In the genomic region with DNA sequence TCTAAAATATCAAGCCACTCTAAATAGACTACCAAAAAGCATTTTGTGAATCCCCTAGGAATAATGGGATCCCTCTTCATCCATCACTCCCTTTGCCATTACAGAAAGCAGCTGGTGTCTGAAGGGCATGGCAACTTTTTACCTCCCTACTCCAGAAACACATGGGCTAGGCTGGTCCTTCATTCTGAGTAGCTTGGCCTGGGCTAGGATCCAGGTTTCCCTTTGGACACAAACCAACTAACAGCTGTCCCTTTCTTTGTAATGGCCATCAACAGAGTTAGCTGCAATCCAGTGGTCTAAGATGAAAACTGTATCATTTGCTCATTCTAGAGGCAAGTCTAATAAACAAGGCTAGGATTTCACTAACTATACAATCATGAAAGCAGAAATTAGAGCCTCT, we compare ENCODE assay signal across 22 cellular contexts. TPM values are rescaled to one million over a fixed set of nuclear protein-coding genes. Genes with fewer than 3 reads are reported as not detected.
DNase-seq lines count a peak whose midpoint lies in the region; ATAC-seq and TF ChIP-seq lines count a peak whose summit lies in the region.
"Had no signal": no experiment of that assay in that cellular context is flagged by ENCODE, and none has a peak within 500 bp of the region (broad histone marks: within the 10 kb centered on the region; RNA-seq: fewer than 3 reads in every experiment).

No MANE protein-coding gene starts in this region.

- ATAC-seq in GM21381 (IDR thresholded peaks at IDR 0.05; ENCODE audit: unreplicated experiment) (no peak), HG03457 (IDR thresholded peaks at IDR 0.05; ENCODE audit: unreplicated experiment) (no peak)
- ATAC-seq: Panc1 had no signal

- H3K27me3 Mint-ChIP-seq in brain: peaks cover 25% of the 10 kb centered on the region

- H3K27ac Mint-ChIP-seq in brain: peak overlapping the region in 1 of 5 experiments; percentile 14
- H3K27ac Mint-ChIP-seq: CD4-positive, alpha-beta T cell; IgD-negative memory B cell had no signal

- peaks cover 0 to 2% (median 0%) of the 10 kb centered on the region in 5 experiments for H3K9me3 Mint-ChIP-seq in brain
- H3K9me3 Mint-ChIP-seq: CD4-positive, alpha-beta T cell had no signal

- peaks cover 79% of the 10 kb centered on the region for H3K4me1 Mint-ChIP-seq in brain
- H3K4me1 Mint-ChIP-seq: IgD-negative memory B cell had no signal

- no peak for TF ChIP-seq CTCF in brain (conservative IDR thresholded peaks at IDR 0.05)

- H3K4me3 Mint-ChIP-seq in brain: peak overlapping the region in 4 of 5 experiments; percentile 50 to 96 (median 73)
- H3K4me3 Mint-ChIP-seq: CD4-positive, alpha-beta T cell; IgD-negative memory B cell had no signal

- H3K36me3 Mint-ChIP-seq in brain: peaks cover 40% of the 10 kb centered on the region

- peak; percentile 63 for DNase-seq in NCI-H1092 (lab: John Stamatoyannopoulos, UW)
- peak; percentile 58 for DNase-seq in NCI-H1105 treated with DMSO at 0.1 percent for 48 hours (lab: John Stamatoyannopoulos, UW)
- DNase-seq in myocyte (ENCODE audit: low read depth): peak; percentile 19
- DNase-seq in activated CD8-positive, alpha-beta memory T cell treated with anti-CD3 and anti-CD28 coated beads for 24 hours: no peak
- DNase-seq in 8988T: no peak
- DNase-seq: ACHN; CD4-positive, alpha-beta T cell; COR-L47; Karpas-422; MV-4-11; NCI-H1436; NCI-H2029 treated with DMSO at 0.1 percent for 48 hours; NCI-H2171 treated with DMSO at 0.1 percent for 48 hours; NK-92 treated with Interleukin-12 subunit alpha and Interleukin-12 subunit beta, amount 100 ng/mL, for 24 hours; T-helper 1 cell had no signal

RNA-seq across cellular contexts. Expression of a gene that starts 7.4 kb away (rescaled TPM):
- polyA plus RNA-seq in brain (ENCODE audit: insufficient read depth, low read depth, low replicate concordance): 0.61 TPM
- total RNA-seq in myocyte: under 0.01 TPM in 1 of 2 replicates, not detected in the other
- under 0.01 TPM for polyA plus RNA-seq in myocyte (2012)
- total RNA-seq: CD4-positive, alpha-beta T cell; H4; M059J had no signal
- polyA plus RNA-seq: IgD-negative memory B cell had no signal

Comparison
In these comparisons a context has a peak if more than half of its experiments do, and no peak if none do; other contexts are left out.
1. DNase-seq: peak in NCI-H1092 (single experiment), NCI-H1105 treated with DMSO at 0.1 percent for 48 hours (single experiment) and myocyte (single experiment); none in activated CD8-positive, alpha-beta memory T cell treated with anti-CD3 and anti-CD28 coated beads for 24 hours (single experiment) and 8988T (single experiment).